8 cellular contexts compared by ENCODE assay signal in genomic region chr12:120264086-120264485, GRCh38. TPM values are rescaled to one million over a fixed set of nuclear protein-coding genes. Genes with fewer than 3 reads are reported as not detected.
DNase-seq lines count a peak whose midpoint lies in the region; ATAC-seq and TF ChIP-seq lines count a peak whose summit lies in the region.

No MANE protein-coding gene starts in this region.

- intact Hi-C loops in esophagus muscularis mucosa (cut with DNase I): loop anchor here (1.0 kb wide), 1 partner anchor 33 kb away; no protein-coding TSS in a partner anchor

- peak overlapping the region; percentile 81 to 96 for H3K27ac Mint-ChIP-seq in natural killer cell treated with Interleukin-12 subunit alpha and Interleukin-12 subunit beta and Interleukin-15 and Interleukin-18, amount 100 ng/mL, for 72 hours

- H3K27me3 Mint-ChIP-seq in natural killer cell treated with Interleukin-12 subunit alpha and Interleukin-12 subunit beta and Interleukin-15 and Interleukin-18, amount 100 ng/mL, for 72 hours: no peaks in the 10 kb centered on the region

- H3K36me3 ChIP-seq in SJSA1 (peaks cover 39% of the 10 kb centered on the region), esophagus muscularis mucosa (peaks cover 0 to 10% (median 0%) of the 10 kb centered on the region in 4 donors)

- no peak for TF ChIP-seq POLR2A in esophagus muscularis mucosa (IDR thresholded peaks at IDR 0.05; ENCODE audit: low read depth)

- no peaks in the 10 kb centered on the region for H3K27me3 ChIP-seq in SJSA1 (replicated peaks)
- H3K27me3 ChIP-seq in esophagus muscularis mucosa: no peaks in the 10 kb centered on the region

- H3K4me1 Mint-ChIP-seq in natural killer cell treated with Interleukin-12 subunit alpha and Interleukin-12 subunit beta and Interleukin-15 and Interleukin-18, amount 100 ng/mL, for 72 hours (ENCODE audit: low read depth in 2 of 2): peaks cover 55 to 58% of the 10 kb centered on the region in 2 donors

- ATAC-seq in natural killer cell treated with Interleukin-12 subunit alpha and Interleukin-12 subunit beta and Interleukin-15 and Interleukin-18, amount 100 ng/mL, for 72 hours: no peak
- no peak for ATAC-seq in HG03139 (IDR thresholded peaks at IDR 0.05; ENCODE audit: unreplicated experiment)

- H3K9me3 ChIP-seq in SJSA1 (replicated peaks) (0 out of 2 replicates have a peak, but pooled peaks cover 4% of the 10 kb centered on the region), esophagus muscularis mucosa (no peaks in the 10 kb centered on the region)

- TF ChIP-seq CTCF in AG04449 (IDR thresholded peaks at IDR 0.05; ENCODE audit: insufficient read depth, low read length, missing control alignments) (no peak), esophagus muscularis mucosa (IDR thresholded peaks at IDR 0.05) (no peak)

- H3K9me3 Mint-ChIP-seq in natural killer cell treated with Interleukin-12 subunit alpha and Interleukin-12 subunit beta and Interleukin-15 and Interleukin-18, amount 100 ng/mL, for 72 hours: no peaks in the 10 kb centered on the region

- POLR2A ChIA-PET in AG04449 (lab: Yijun Ruan, JAX): interaction anchor here (0.5 to 8.1 kb wide), 6 partner anchors 20 to 63 kb away, joined by 3 to 134 read pairs (median 20); partner anchors contain the start of genes RNU4-1, RNU4-2 and RPLP0

- DNase-seq in AG04449 (ENCODE audit: low read depth, low spot score) (no peak), SJSA1 (ENCODE audit: low read depth in 1 of 2, low spot score in 2 of 2) (no peak), esophagus muscularis mucosa (ENCODE audit: extremely low spot score) (no peak), Kasumi-1 (lab: John Stamatoyannopoulos, UW) (no peak), pons (ENCODE audit: low spot score) (no peak), cortex of kidney (lab: John Stamatoyannopoulos, UW) (no peak)
- peak; percentile 39 for DNase-seq in natural killer cell treated with Interleukin-12 subunit alpha and Interleukin-12 subunit beta and Interleukin-15 and Interleukin-18, amount 100 ng/mL, for 72 hours (ENCODE audit: low spot score)

- peaks cover 5% of the 10 kb centered on the region for H3K36me3 Mint-ChIP-seq in natural killer cell treated with Interleukin-12 subunit alpha and Interleukin-12 subunit beta and Interleukin-15 and Interleukin-18, amount 100 ng/mL, for 72 hours

- H3K4me3 ChIP-seq in AG04449 (ENCODE audit: low read depth, low read length) (peak overlapping the region; percentile 81), SJSA1 (peak overlapping the region; percentile 100), esophagus muscularis mucosa (peak overlapping the region; percentile 84 to 100 (median 99))

- WGBS in esophagus muscularis mucosa: 14% methylated on average over 1 of the region's 6 CpGs

- peak overlapping the region; percentile 98 for H3K4me3 Mint-ChIP-seq in natural killer cell treated with Interleukin-12 subunit alpha and Interleukin-12 subunit beta and Interleukin-15 and Interleukin-18, amount 100 ng/mL, for 72 hours

- no peak for TF ChIP-seq EP300 in esophagus muscularis mucosa (IDR thresholded peaks at IDR 0.05)

- H3K27ac ChIP-seq in SJSA1 (no peak overlapping the region), esophagus muscularis mucosa (replicated peaks in 1 of 4) (peak overlapping the region; percentile 96 to 98 (median 96))

- CTCF ChIA-PET in AG04449 (lab: Yijun Ruan, JAX): interaction anchor here (9.5 to 26.2 kb wide), 3 partner anchors 18 to 65 kb away, joined by 125 to 1066 read pairs (median 412); partner anchors contain the start of gene RPLP0

- peaks cover 51% of the 10 kb centered on the region for H3K4me1 ChIP-seq in SJSA1 (replicated peaks)
- H3K4me1 ChIP-seq in esophagus muscularis mucosa: peaks cover 53 to 66% (median 62%) of the 10 kb centered on the region in 4 donors

RNA-seq across cellular contexts. Expression of gene PXN, which starts 1.4 kb away (rescaled TPM):
- 26.4 and 44.2 TPM in 2 replicates for total RNA-seq in SJSA1 (2014; rRNA removed; shearing (Covaris generic))
- 10 to 100 TPM; 51.9 to 89.4 (median 71.9) TPM for total RNA-seq in esophagus muscularis mucosa
- total RNA-seq in natural killer cell treated with Interleukin-12 subunit alpha and Interleukin-12 subunit beta and Interleukin-15 and Interleukin-18, amount 100 ng/mL, for 72 hours: 100 to 1,000 TPM; 133 to 160 TPM

RNA-seq across cellular contexts. Expression of gene RNU4-2, which starts 27.6 kb away (rescaled TPM):
- under 0.01 TPM in 2 replicates for total RNA-seq in SJSA1 (2014; rRNA removed; shearing (Covaris generic))
- under 1 TPM in 2 of 4 donors, not detected in 2; under 0.01 TPM for total RNA-seq in esophagus muscularis mucosa
- total RNA-seq in natural killer cell treated with Interleukin-12 subunit alpha and Interleukin-12 subunit beta and Interleukin-15 and Interleukin-18, amount 100 ng/mL, for 72 hours: 1,000 to 10,000 TPM; 6,345 to 8,722 TPM

RNA-seq across cellular contexts. Expression of gene RNU4-1, which starts 29.0 kb away (rescaled TPM):
- under 0.01 TPM in 2 replicates for total RNA-seq in SJSA1 (2014; rRNA removed; shearing (Covaris generic))
- total RNA-seq in esophagus muscularis mucosa: under 1 TPM in 2 of 4 donors, not detected in 2; under 0.01 TPM
- total RNA-seq in natural killer cell treated with Interleukin-12 subunit alpha and Interleukin-12 subunit beta and Interleukin-15 and Interleukin-18, amount 100 ng/mL, for 72 hours: 1,000 to 10,000 TPM; 1,386 to 2,161 TPM

RNA-seq across cellular contexts. Expression of gene SIRT4, which starts 38.0 kb away (rescaled TPM):
- 0.60 and 1.5 TPM in 2 replicates for total RNA-seq in SJSA1 (2014; rRNA removed; shearing (Covaris generic))
- total RNA-seq in esophagus muscularis mucosa: 1 to 10 TPM in 3 of 4 donors, under 1 TPM in 1; 0.66 to 2.3 (median 2.1) TPM
- 1 to 10 TPM; 2.4 to 2.6 TPM for total RNA-seq in natural killer cell treated with Interleukin-12 subunit alpha and Interleukin-12 subunit beta and Interleukin-15 and Interleukin-18, amount 100 ng/mL, for 72 hours

Comparison
In these comparisons a context has a peak if more than half of its experiments do, and no peak if none do; other contexts are left out.
1. RNA of gene RNU4-2, which starts 27.6 kb away (total RNA-seq): 6,345 to 8,722 TPM in natural killer cell treated with Interleukin-12 subunit alpha and Interleukin-12 subunit beta and Interleukin-15 and Interleukin-18, amount 100 ng/mL, for 72 hours; under 0.01 TPM in SJSA1 and under 0.01 TPM in esophagus muscularis mucosa; every median in the first group is over 1,000 times any median in the second.
2. RNA of gene RNU4-1, which starts 29.0 kb away (total RNA-seq): 1,386 to 2,161 TPM in natural killer cell treated with Interleukin-12 subunit alpha and Interleukin-12 subunit beta and Interleukin-15 and Interleukin-18, amount 100 ng/mL, for 72 hours; under 0.01 TPM in SJSA1 and under 0.01 TPM in esophagus muscularis mucosa; every median in the first group is over 1,000 times any median in the second.
3. Peak in every context shown above with its lines, with median percentiles within 50 percentile points of each other: H3K4me3 ChIP-seq.